8 cellular contexts compared by ENCODE assay signal in the genomic region with DNA sequence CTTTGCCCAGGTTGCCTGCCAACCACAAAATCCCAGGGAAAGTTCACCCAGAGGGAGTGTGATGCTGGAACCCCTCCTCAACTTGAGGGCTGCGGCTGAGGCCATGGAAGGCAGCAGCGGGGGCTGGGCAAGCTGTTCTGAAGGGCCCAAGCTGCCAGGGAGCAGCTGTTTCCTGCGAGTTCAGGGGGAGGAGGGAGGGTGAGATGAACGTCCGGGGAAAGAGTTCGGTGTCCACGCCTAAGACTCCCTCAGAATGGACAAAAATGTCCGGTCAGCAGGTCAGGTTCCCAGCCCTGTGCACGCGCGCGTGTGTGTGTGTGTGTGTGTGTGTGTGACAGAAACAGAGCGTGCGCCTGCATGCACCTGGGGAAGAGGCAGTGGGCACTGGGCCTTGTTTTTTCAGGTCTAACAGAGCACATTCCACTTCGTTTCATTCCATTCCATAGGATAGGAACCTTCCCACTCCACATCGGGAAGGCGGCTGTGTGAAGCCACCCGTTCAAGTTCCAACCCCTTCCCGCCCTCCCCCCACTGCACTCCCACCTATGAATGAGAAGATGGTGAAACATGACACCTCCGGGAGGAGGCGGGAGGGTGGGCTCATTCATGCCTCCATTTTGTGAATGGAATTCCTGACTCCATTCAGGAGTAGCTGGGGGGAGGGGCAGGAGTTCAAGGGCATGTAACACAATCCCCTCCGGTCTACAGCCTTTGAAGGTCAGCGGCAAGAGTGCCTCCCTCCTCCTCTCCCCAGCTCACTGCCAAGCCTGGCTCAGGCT.
DNase-seq lines count a peak whose midpoint lies in the region; ATAC-seq and FAIRE-seq lines count a peak whose summit lies in the region.

No MANE protein-coding gene starts in this region.

- peaks cover 29 to 43% (median 32%) of the 10 kb centered on the region in 11 experiments for H3K36me3 ChIP-seq in BLaER1 treated with 17β-estradiol and CSF1 and Interleukin-3, amounts not matched to agents 10 nM and 100 nM
- H3K36me3 ChIP-seq in effector memory CD4-positive, alpha-beta T cell (ENCODE audit: control insufficient read depth, insufficient read depth, low read length), result peaks cover 11% of the 10 kb centered on the region

- no peak for ATAC-seq in HG02970 (IDR thresholded peaks at IDR 0.05; ENCODE audit: low FRiP score, unreplicated experiment)

- no peaks in the 10 kb centered on the region for H3K9me3 ChIP-seq in BLaER1 treated with 17β-estradiol and CSF1 and Interleukin-3, amounts not matched to agents 10 nM and 100 nM (replicated peaks in 1 of 11)
- H3K9me3 ChIP-seq in effector memory CD4-positive, alpha-beta T cell (ENCODE audit: control insufficient read depth, low read length), result no peaks in the 10 kb centered on the region

- peak overlapping the region in 10 of 11 experiments; percentile 13 to 71 (median 50); a peak in 18 of 22 replicates for H3K27ac ChIP-seq in BLaER1 treated with 17β-estradiol and CSF1 and Interleukin-3, amounts not matched to agents 10 nM and 100 nM
- no peak overlapping the region for H3K27ac ChIP-seq in effector memory CD4-positive, alpha-beta T cell (ENCODE audit: insufficient read depth, low read length, poor library complexity, severe bottlenecking)

- peak overlapping the region; percentile 61 to 86 (median 76) for H3K4me2 ChIP-seq in BLaER1 treated with 17β-estradiol and CSF1 and Interleukin-3, amounts not matched to agents 10 nM and 100 nM

- H4K20me1 ChIP-seq in BLaER1 treated with 17β-estradiol and CSF1 and Interleukin-3, amounts not matched to agents 10 nM and 100 nM, result peaks cover 0 to 49% (median 21%) of the 10 kb centered on the region in 11 experiments; a peak in 12 of 22 replicates

- peaks cover 22 to 38% (median 31%) of the 10 kb centered on the region in 10 experiments for H3K4me1 ChIP-seq in BLaER1 treated with 17β-estradiol and CSF1 and Interleukin-3, amounts not matched to agents 10 nM and 100 nM
- no peaks in the 10 kb centered on the region for H3K4me1 ChIP-seq in effector memory CD4-positive, alpha-beta T cell (ENCODE audit: control insufficient read depth, insufficient read depth, low read length, poor library complexity, severe bottlenecking)

- H3K27me3 ChIP-seq in BLaER1 treated with 17β-estradiol and CSF1 and Interleukin-3, amounts not matched to agents 10 nM and 100 nM, result no peaks in the 10 kb centered on the region
- no peaks in the 10 kb centered on the region for H3K27me3 ChIP-seq in effector memory CD4-positive, alpha-beta T cell (replicated peaks; ENCODE audit: control insufficient read depth, insufficient read depth, low read length, poor library complexity, severe bottlenecking)

- H3K9ac ChIP-seq in BLaER1 treated with 17β-estradiol and CSF1 and Interleukin-3, amounts not matched to agents 10 nM and 100 nM, result peak overlapping the region in 8 of 11 experiments; percentile 7 to 61 (median 34); a peak in 8 of 22 replicates

- no peak for FAIRE-seq in urothelium cell line (lab: Jason Lieb, UNC)

- DNase-seq in NCI-H2029 (lab: John Stamatoyannopoulos, UW), result peak; percentile 96
- peak; percentile 62 for DNase-seq in brain pericyte (ENCODE audit: low read depth, low spot score)
- peak; percentile 72 for DNase-seq in kidney tubule cell (ENCODE audit: low spot score)
- peak; percentile 89 for DNase-seq in urothelium cell line (ENCODE audit: low spot score)
- no peak for DNase-seq in effector memory CD4-positive, alpha-beta T cell
- DNase-seq in SW 1271 (lab: John Stamatoyannopoulos, UW), result no peak

- H3K4me3 ChIP-seq in BLaER1 treated with 17β-estradiol and CSF1 and Interleukin-3, amounts not matched to agents 10 nM and 100 nM, result no peak overlapping the region
- no peak overlapping the region for H3K4me3 ChIP-seq in effector memory CD4-positive, alpha-beta T cell (ENCODE audit: insufficient read depth, low read depth, low read length, poor library complexity, severe bottlenecking)

Comparison
In these comparisons a context has a peak if more than half of its experiments do, and no peak if none do; other contexts are left out.
1. DNase-seq: peak in NCI-H2029 (single experiment), brain pericyte (single experiment), kidney tubule cell (single experiment) and urothelium cell line (single experiment); none in effector memory CD4-positive, alpha-beta T cell (0 of 3) and SW 1271 (0 of 2).